19 cellular contexts compared by ENCODE assay signal in the genomic region with DNA sequence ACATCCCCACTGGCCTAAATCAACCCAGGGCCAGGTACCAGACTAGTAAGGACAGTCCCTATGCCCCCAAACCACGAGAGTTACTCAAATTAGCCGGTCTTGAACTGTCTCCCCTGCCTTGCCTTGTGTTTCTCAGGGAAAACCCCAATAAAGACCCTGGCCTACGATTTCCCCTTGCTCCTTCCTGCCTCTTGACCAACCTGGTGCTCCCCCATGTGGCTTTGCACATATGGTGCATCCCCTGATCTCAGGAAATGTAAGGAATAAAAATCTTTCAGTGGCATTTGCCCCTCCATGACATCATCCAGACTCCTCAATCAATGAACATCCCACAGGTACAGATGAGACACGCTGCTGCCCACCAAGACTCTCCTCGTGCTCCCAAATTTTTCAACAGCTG.
DNase-seq lines count a peak whose midpoint lies in the region; ATAC-seq and TF ChIP-seq lines count a peak whose summit lies in the region.
"Had no signal": no experiment of that assay in that cellular context is flagged by ENCODE, and none has a peak within 500 bp of the region (broad histone marks: within the 10 kb centered on the region; RNA-seq: fewer than 3 reads in every experiment).

No MANE protein-coding gene starts in this region.

- TF ChIP-seq CTCF in LNCaP clone FGC (IDR thresholded peaks at IDR 0.05; ENCODE audit: control insufficient read depth, extremely low read depth, insufficient read depth) (peak; percentile 34), WERI-Rb-1 (IDR thresholded peaks at IDR 0.05; ENCODE audit: low read depth, low read length) (peak; percentile 45)

- H3K9me3 ChIP-seq in WERI-Rb-1 (ENCODE audit: severe bottlenecking) = peaks cover 10% of the 10 kb centered on the region

- H3K27me3 ChIP-seq in WERI-Rb-1 (ENCODE audit: insufficient read depth, low read depth, severe bottlenecking) = no peaks in the 10 kb centered on the region
- H3K27me3 ChIP-seq: left lung, sigmoid colon had no signal

- ATAC-seq in GM19452 (IDR thresholded peaks at IDR 0.05; ENCODE audit: unreplicated experiment) (no peak), GM18870 (IDR thresholded peaks at IDR 0.05; ENCODE audit: unreplicated experiment) (no peak)
- ATAC-seq: activated CD4-positive, CD25-positive, alpha-beta regulatory T cell treated with anti-CD3 and anti-CD28 coated beads, Interleukin-2, amount 50 U/mL, for 24 hours; activated CD8-positive, alpha-beta T cell treated with anti-CD3 and anti-CD28 coated beads for 36 hours; left lung; Right ventricle myocardium inferior had no signal

- no peak overlapping the region for H3K27ac ChIP-seq in WERI-Rb-1
- H3K27ac ChIP-seq: coronary artery, left lung, sigmoid colon had no signal

- DNase-seq in Daoy (ENCODE audit: low read depth) (peak; percentile 37), LNCaP clone FGC (ENCODE audit: low read depth) (no peak), WERI-Rb-1 (peak; percentile 13), iPS-NIHi7 (ENCODE audit: extremely low spot score) (peak; percentile 60), NCI-H1417 treated with DMSO at 0.1 percent for 48 hours (lab: John Stamatoyannopoulos, UW) (no peak)
- DNase-seq: activated CD8-positive, alpha-beta T cell treated with anti-CD3 and anti-CD28 coated beads for 36 hours; activated gamma-delta T cell; HFFc6; immature natural killer cell; left lung; NCI-H1105 treated with DMSO at 0.1 percent for 48 hours; NCI-H446; sigmoid colon; stimulated activated CD4-positive, alpha-beta T cell treated with anti-CD3 and anti-CD28 coated beads, Interleukin-15, amount 100 ng/mL, for 24 hours had no signal

- no peak overlapping the region for H3K4me3 ChIP-seq in LNCaP clone FGC (ENCODE audit: low read depth, low read length)
- no peak overlapping the region for H3K4me3 ChIP-seq in WERI-Rb-1 (ENCODE audit: low read depth, low read length)
- H3K4me3 ChIP-seq: coronary artery, left lung, sigmoid colon had no signal

- no peaks in the 10 kb centered on the region for H3K36me3 ChIP-seq in WERI-Rb-1
- H3K36me3 ChIP-seq: left lung, sigmoid colon had no signal

Comparison
In these comparisons a context has a peak if more than half of its experiments do, and no peak if none do; other contexts are left out.
1. DNase-seq: peak in Daoy (single experiment), WERI-Rb-1 (single experiment) and iPS-NIHi7 (single experiment); none in LNCaP clone FGC (single experiment) and NCI-H1417 treated with DMSO at 0.1 percent for 48 hours (single experiment).